ENCODE assay signal across 25 cellular contexts in genomic region chr4:8407756-8408155, GRCh38. TPM values are rescaled to one million over a fixed set of nuclear protein-coding genes. Genes with fewer than 3 reads are reported as not detected.
DNase-seq lines count a peak whose midpoint lies in the region; ATAC-seq, FAIRE-seq and TF ChIP-seq lines count a peak whose summit lies in the region.
"Had no signal": no experiment of that assay in that cellular context is flagged by ENCODE, and none has a peak within 500 bp of the region (broad histone marks: within the 10 kb centered on the region; RNA-seq: fewer than 3 reads in every experiment).

No MANE protein-coding gene starts in this region.

- H3K9me2 ChIP-seq in PC-9 (ENCODE audit: insufficient read depth), result no peaks in the 10 kb centered on the region

- H3K4me1 ChIP-seq in HepG2 (ENCODE audit: insufficient read depth, low read length), result no peaks in the 10 kb centered on the region
- no peaks in the 10 kb centered on the region for H3K4me1 ChIP-seq in PC-9 (replicated peaks; ENCODE audit: insufficient read depth)
- H3K4me1 ChIP-seq: SJSA1 had no signal

- peaks cover 4% of the 10 kb centered on the region; the same call in 1 of the 2 replicates for H3F3A ChIP-seq in PC-9 (ENCODE audit: insufficient read depth, low read depth)

- no peak for TF ChIP-seq RAD21 in HepG2 (CRISPR knock-in tag; IDR thresholded peaks at IDR 0.05)

- no peak for TF ChIP-seq POLR2A in HepG2 (IDR thresholded peaks at IDR 0.05; ENCODE audit: insufficient read depth in 1 of 2, low read depth in 2 of 2, low read length in 2 of 2)

- peaks cover 29% of the 10 kb centered on the region for H3K4me1 Mint-ChIP-seq in activated CD4-positive, alpha-beta memory T cell treated with anti-CD3 and anti-CD28 coated beads, Interleukin-2, amount 10 ng/mL, durations not matched to agents 7 days and 5 days
- peaks cover 12% of the 10 kb centered on the region for H3K4me1 Mint-ChIP-seq in activated CD4-positive, alpha-beta memory T cell treated with anti-CD3 and anti-CD28 coated beads for 36 hours (ENCODE audit: low read depth)
- H3K4me1 Mint-ChIP-seq in immature natural killer cell, result peaks cover 26 to 37% of the 10 kb centered on the region in 2 donors
- peaks cover 16 to 23% of the 10 kb centered on the region in 2 donors for H3K4me1 Mint-ChIP-seq in natural killer cell treated with Interleukin-12 subunit alpha and Interleukin-12 subunit beta and Interleukin-15 and Interleukin-18, amount 100 ng/mL, for 72 hours (ENCODE audit: low read depth in 2 of 2)
- H3K4me1 Mint-ChIP-seq in activated T-helper 17 cell treated with anti-CD3 and anti-CD28 coated beads, Interleukin-2, amount 50 U/mL, for 72 hours, result peaks cover 15% of the 10 kb centered on the region

- POLR2A ChIA-PET in activated CD4-positive, alpha-beta memory T cell treated with anti-CD3 and anti-CD28 coated beads, Interleukin-2, amount 10 ng/mL, durations not matched to agents 7 days and 5 days (lab: Charles Lee), result interaction anchor here (0.8 to 2.6 kb wide), 3 partner anchors 12 to 33 kb away, joined by 3 to 9 read pairs (median 3); partner anchors contain the start of genes ACOX3 and TRMT44
- POLR2A ChIA-PET in activated CD4-positive, alpha-beta memory T cell treated with anti-CD3 and anti-CD28 coated beads for 36 hours (lab: Charles Lee), result no interaction called here
- POLR2A ChIA-PET in HepG2 (lab: Yijun Ruan, JAX), result no interaction called here
- POLR2A ChIA-PET in PC-9 (lab: Charles Lee; ENCODE audit: unreplicated experiment), result no interaction called here

- H3K4me2 ChIP-seq in HepG2 (ENCODE audit: low read depth, low read length) (no peak overlapping the region), PC-9 (no peak overlapping the region)
- H3K4me2 ChIP-seq: BLaER1 had no signal

- no peaks in the 10 kb centered on the region for H3K79me2 ChIP-seq in HepG2 (ENCODE audit: insufficient read depth, low read length)
- no peaks in the 10 kb centered on the region for H3K79me2 ChIP-seq in PC-9 (ENCODE audit: low read depth)

- no peaks in the 10 kb centered on the region for H3K9me3 ChIP-seq in HepG2 (ENCODE audit: low read length)
- H3K9me3 ChIP-seq in PC-9 (ENCODE audit: insufficient read depth, low read depth), result no peaks in the 10 kb centered on the region
- H3K9me3 ChIP-seq: MG63, SJSA1 had no signal

- in situ Hi-C loops in HepG2 (cut with HindIII; ENCODE audit: extremely low pct_ligation_motif_present, low pct_unique_long_range_greater_than_20kb), result loop anchor here (10.0 kb wide), 1 partner anchor 243 kb away; no protein-coding TSS in a partner anchor

- H3K27me3 ChIP-seq in HepG2 (ENCODE audit: control insufficient read depth in 1 of 2, insufficient read depth in 2 of 2, low read length in 2 of 2) (no peaks in the 10 kb centered on the region), PC-9 (ENCODE audit: insufficient read depth, low read depth) (no peaks in the 10 kb centered on the region)
- H3K27me3 ChIP-seq: BLaER1, MG63, SJSA1 had no signal

- TF ChIP-seq EP300 in HepG2 (IDR thresholded peaks at IDR 0.05; ENCODE audit: low read depth in 2 of 2, low read length in 2 of 2), result no peak
- no peak for TF ChIP-seq EP300 in HepG2 (CRISPR knock-in tag; IDR thresholded peaks at IDR 0.05; ENCODE audit: borderline replicate concordance)

- 90% methylated on average over 4 of the region's 9 CpGs for WGBS in HepG2 (ENCODE audit: low lambda C conversion rate)

- peaks cover 2 to 3% of the 10 kb centered on the region in 2 experiments; a peak in 3 of 5 replicates for H3K36me3 ChIP-seq in HepG2 (replicated peaks in 1 of 2; ENCODE audit: control insufficient read depth in 1 of 2, insufficient read depth in 2 of 2, low read length in 2 of 2)
- no peaks in the 10 kb centered on the region for H3K36me3 ChIP-seq in PC-9 (ENCODE audit: low read depth)
- H3K36me3 ChIP-seq: SJSA1 had no signal

- no peak for FAIRE-seq in HepG2 (lab: Jason Lieb, UNC)
- FAIRE-seq: G401.6, H54 had no signal

- CTCF ChIA-PET in activated CD4-positive, alpha-beta memory T cell treated with anti-CD3 and anti-CD28 coated beads, Interleukin-2, amount 10 ng/mL, durations not matched to agents 7 days and 5 days (lab: Charles Lee), result interaction anchor here (1.6 to 2.1 kb wide), 2 partner anchors 165 to 231 kb away, joined by 5 to 7 read pairs; no protein-coding TSS in a partner anchor
- CTCF ChIA-PET in activated CD4-positive, alpha-beta memory T cell treated with anti-CD3 and anti-CD28 coated beads for 36 hours (lab: Charles Lee), result interaction anchor here (0.8 to 3.5 kb wide), 8 partner anchors 12 to 231 kb away, joined by 3 to 14 read pairs (median 4); no protein-coding TSS in a partner anchor
- CTCF ChIA-PET in HepG2 (lab: Yijun Ruan, JAX; ENCODE audit: low intra/inter-chr PET ratio, low total read pairs), result no interaction called here
- CTCF ChIA-PET in PC-9 (lab: Charles Lee), result interaction anchor here (0.7 to 1.0 kb wide), 3 partner anchors 138 to 233 kb away, joined by 3 to 9 read pairs (median 3); partner anchors contain the start of gene HTRA3

- BruUV-seq in HepG2 (replicated peaks; lab: Mats Ljungman, UMichigan), result no TSS peak
- no TSS peak for BruUV-seq in PC-9 (replicated peaks; lab: Mats Ljungman, UMichigan)

- H3K27ac Mint-ChIP-seq in activated CD4-positive, alpha-beta memory T cell treated with anti-CD3 and anti-CD28 coated beads, Interleukin-2, amount 10 ng/mL, durations not matched to agents 7 days and 5 days, result peak overlapping the region; percentile 3
- H3K27ac Mint-ChIP-seq in activated CD4-positive, alpha-beta memory T cell treated with anti-CD3 and anti-CD28 coated beads for 36 hours, result no peak overlapping the region
- H3K27ac Mint-ChIP-seq in immature natural killer cell, result peak overlapping the region; percentile 79 to 98 (median 90)
- H3K27ac Mint-ChIP-seq in natural killer cell treated with Interleukin-12 subunit alpha and Interleukin-12 subunit beta and Interleukin-15 and Interleukin-18, amount 100 ng/mL, for 72 hours, result no peak overlapping the region
- no peak overlapping the region for H3K27ac Mint-ChIP-seq in activated T-helper 17 cell treated with anti-CD3 and anti-CD28 coated beads, Interleukin-2, amount 50 U/mL, for 72 hours
- H3K27ac Mint-ChIP-seq: CD4-positive, CD25-positive, alpha-beta regulatory T cell had no signal

- no peak overlapping the region for H3K4me3 Mint-ChIP-seq in activated CD4-positive, alpha-beta memory T cell treated with anti-CD3 and anti-CD28 coated beads, Interleukin-2, amount 10 ng/mL, durations not matched to agents 7 days and 5 days
- no peak overlapping the region for H3K4me3 Mint-ChIP-seq in activated CD4-positive, alpha-beta memory T cell treated with anti-CD3 and anti-CD28 coated beads for 36 hours
- H3K4me3 Mint-ChIP-seq in immature natural killer cell, result no peak overlapping the region
- H3K4me3 Mint-ChIP-seq in natural killer cell treated with Interleukin-12 subunit alpha and Interleukin-12 subunit beta and Interleukin-15 and Interleukin-18, amount 100 ng/mL, for 72 hours, result no peak overlapping the region
- no peak overlapping the region for H3K4me3 Mint-ChIP-seq in activated T-helper 17 cell treated with anti-CD3 and anti-CD28 coated beads, Interleukin-2, amount 50 U/mL, for 72 hours
- H3K4me3 Mint-ChIP-seq: CD4-positive, CD25-positive, alpha-beta regulatory T cell had no signal

- H4K20me1 ChIP-seq in HepG2 (ENCODE audit: insufficient read depth, low read length) (no peaks in the 10 kb centered on the region; the same call in 1 of the 2 replicates), PC-9 (ENCODE audit: insufficient read depth) (no peaks in the 10 kb centered on the region)

- ATAC-seq in natural killer cell treated with Interleukin-12 subunit alpha and Interleukin-12 subunit beta and Interleukin-15 and Interleukin-18, amount 100 ng/mL, for 72 hours, result no peak
- ATAC-seq in HepG2, result no peak
- ATAC-seq in activated T-helper 17 cell treated with anti-CD3 and anti-CD28 coated beads, Interleukin-2, amount 50 U/mL, for 72 hours (replicated peaks), result no peak
- ATAC-seq: PC-3 had no signal

- H3K9ac ChIP-seq in HepG2 (ENCODE audit: insufficient read depth, low read depth, low read length), result no peak overlapping the region
- H3K9ac ChIP-seq: BLaER1 had no signal

- H3K4me3 ChIP-seq in HepG2 (replicated peaks in 1 of 3; ENCODE audit: insufficient read depth in 1 of 3, low read depth in 2 of 3, low read length in 3 of 3), result no peak overlapping the region
- no peak overlapping the region for H3K4me3 ChIP-seq in PC-9
- H3K4me3 ChIP-seq: BLaER1, MG63, SJSA1 had no signal

- intact Hi-C loops in activated CD4-positive, alpha-beta memory T cell treated with anti-CD3 and anti-CD28 coated beads for 36 hours (cut with micrococcal nuclease), result no loop called here
- intact Hi-C loops in HepG2 (cut with micrococcal nuclease; ENCODE audit: unreplicated experiment), result no loop called here
- intact Hi-C loops in PC-9 (cut with micrococcal nuclease; ENCODE audit: unreplicated experiment), result loop anchor here (10.0 kb wide), 1 partner anchor 383 kb away; no protein-coding TSS in a partner anchor

- no peak for DNase-seq in activated CD4-positive, alpha-beta memory T cell treated with anti-CD3 and anti-CD28 coated beads, Interleukin-2, amount 10 ng/mL, durations not matched to agents 7 days and 5 days
- DNase-seq in activated CD4-positive, alpha-beta memory T cell treated with anti-CD3 and anti-CD28 coated beads for 36 hours, result no peak
- DNase-seq in immature natural killer cell, result no peak
- DNase-seq in natural killer cell treated with Interleukin-12 subunit alpha and Interleukin-12 subunit beta and Interleukin-15 and Interleukin-18, amount 100 ng/mL, for 72 hours (ENCODE audit: low spot score), result peak; percentile 34
- no peak for DNase-seq in HepG2 (ENCODE audit: low spot score)
- DNase-seq in PC-9, result no peak
- DNase-seq in hepatic stellate cell (ENCODE audit: low spot score), result no peak
- DNase-seq: CD4-positive, CD25-positive, alpha-beta regulatory T cell; COR-L47; KBM-7; MG63; NCI-H1105 treated with DMSO at 0.1 percent for 48 hours; NCI-H146; NCI-H2029; NCI-H446; NCI-H524 treated with DMSO at 0.1 percent for 48 hours; NCI-H774; PC-3; Right ventricle myocardium superior; RPMI8226 had no signal

- TF ChIP-seq CTCF in HepG2 (CRISPR knock-in tag; IDR thresholded peaks at IDR 0.05) (no peak), PC-9 (conservative IDR thresholded peaks at IDR 0.05) (no peak)

- H3K9me3 Mint-ChIP-seq in activated CD4-positive, alpha-beta memory T cell treated with anti-CD3 and anti-CD28 coated beads, Interleukin-2, amount 10 ng/mL, durations not matched to agents 7 days and 5 days, result no peaks in the 10 kb centered on the region
- H3K9me3 Mint-ChIP-seq in activated CD4-positive, alpha-beta memory T cell treated with anti-CD3 and anti-CD28 coated beads for 36 hours, result no peaks in the 10 kb centered on the region
- no peaks in the 10 kb centered on the region for H3K9me3 Mint-ChIP-seq in immature natural killer cell
- H3K9me3 Mint-ChIP-seq in natural killer cell treated with Interleukin-12 subunit alpha and Interleukin-12 subunit beta and Interleukin-15 and Interleukin-18, amount 100 ng/mL, for 72 hours, result no peaks in the 10 kb centered on the region
- no peaks in the 10 kb centered on the region for H3K9me3 Mint-ChIP-seq in activated T-helper 17 cell treated with anti-CD3 and anti-CD28 coated beads, Interleukin-2, amount 50 U/mL, for 72 hours
- H3K9me3 Mint-ChIP-seq: CD4-positive, CD25-positive, alpha-beta regulatory T cell had no signal

- H2AFZ ChIP-seq in HepG2 (ENCODE audit: low read length) (no peak overlapping the region), PC-9 (no peak overlapping the region)

- H3K27me3 Mint-ChIP-seq in activated CD4-positive, alpha-beta memory T cell treated with anti-CD3 and anti-CD28 coated beads, Interleukin-2, amount 10 ng/mL, durations not matched to agents 7 days and 5 days, result no peaks in the 10 kb centered on the region
- no peaks in the 10 kb centered on the region for H3K27me3 Mint-ChIP-seq in activated CD4-positive, alpha-beta memory T cell treated with anti-CD3 and anti-CD28 coated beads for 36 hours
- peaks cover 8 to 19% (median 16%) of the 10 kb centered on the region in 3 donors for H3K27me3 Mint-ChIP-seq in immature natural killer cell (ENCODE audit: low read depth in 3 of 3)
- H3K27me3 Mint-ChIP-seq in natural killer cell treated with Interleukin-12 subunit alpha and Interleukin-12 subunit beta and Interleukin-15 and Interleukin-18, amount 100 ng/mL, for 72 hours, result no peaks in the 10 kb centered on the region
- H3K27me3 Mint-ChIP-seq in activated T-helper 17 cell treated with anti-CD3 and anti-CD28 coated beads, Interleukin-2, amount 50 U/mL, for 72 hours, result no peaks in the 10 kb centered on the region
- H3K27me3 Mint-ChIP-seq: CD4-positive, CD25-positive, alpha-beta regulatory T cell had no signal

- no peaks in the 10 kb centered on the region for H3K36me3 Mint-ChIP-seq in activated CD4-positive, alpha-beta memory T cell treated with anti-CD3 and anti-CD28 coated beads, Interleukin-2, amount 10 ng/mL, durations not matched to agents 7 days and 5 days (ENCODE audit: low read depth)
- peaks cover 18% of the 10 kb centered on the region for H3K36me3 Mint-ChIP-seq in activated CD4-positive, alpha-beta memory T cell treated with anti-CD3 and anti-CD28 coated beads for 36 hours
- H3K36me3 Mint-ChIP-seq in immature natural killer cell, result peaks cover 0 to 10% (median 8%) of the 10 kb centered on the region in 3 donors
- H3K36me3 Mint-ChIP-seq in natural killer cell treated with Interleukin-12 subunit alpha and Interleukin-12 subunit beta and Interleukin-15 and Interleukin-18, amount 100 ng/mL, for 72 hours, result peaks cover 4% of the 10 kb centered on the region
- H3K36me3 Mint-ChIP-seq in activated T-helper 17 cell treated with anti-CD3 and anti-CD28 coated beads, Interleukin-2, amount 50 U/mL, for 72 hours (ENCODE audit: low read depth), result peaks cover 90% of the 10 kb centered on the region

- H3K27ac ChIP-seq in HepG2 (ENCODE audit: extremely low read length, insufficient read depth, low read length) (no peak overlapping the region), PC-9 (no peak overlapping the region)
- H3K27ac ChIP-seq: BLaER1, SJSA1 had no signal

RNA-seq across cellular contexts. Expression of gene ACOX3, which starts 32.8 kb away (rescaled TPM):
- total RNA-seq in activated CD4-positive, alpha-beta memory T cell treated with anti-CD3 and anti-CD28 coated beads, Interleukin-2, amount 10 ng/mL, durations not matched to agents 7 days and 5 days, result 10 to 100 TPM; 16.8 to 17.7 TPM
- total RNA-seq in activated CD4-positive, alpha-beta memory T cell treated with anti-CD3 and anti-CD28 coated beads for 36 hours, result 10 to 100 TPM; 42.3 to 45.8 TPM
- 10 to 100 TPM; 11.3 to 15.9 (median 15.8) TPM for polyA plus RNA-seq in immature natural killer cell
- total RNA-seq in natural killer cell treated with Interleukin-12 subunit alpha and Interleukin-12 subunit beta and Interleukin-15 and Interleukin-18, amount 100 ng/mL, for 72 hours, result 10 to 100 TPM; 19.9 to 22.2 TPM
- total RNA-seq in HepG2 (2016; rRNA removed; fragmentation: Illumina TruSeq; extraction: Trizol), result 17.0 and 17.8 TPM in 2 replicates
- 1.8 and 2.6 TPM in 2 replicates for total RNA-seq in HepG2 (2016; cell fraction: cytosol; rRNA removed; fragmentation: Illumina TruSeq; extraction: Trizol; ENCODE audit: low read depth)
- total RNA-seq in HepG2 (2016; cell fraction: insoluble cytoplasmic fraction; rRNA removed; fragmentation: Illumina TruSeq; extraction: Trizol), result 17.4 and 17.6 TPM in 2 replicates
- total RNA-seq in HepG2 (2016; cell fraction: membrane; rRNA removed; fragmentation: Illumina TruSeq; extraction: Trizol), result 3.3 and 3.5 TPM in 2 replicates
- 11.7 and 13.5 TPM in 2 replicates for total RNA-seq in HepG2 (2016; cell fraction: nucleus; rRNA removed; fragmentation: Illumina TruSeq; extraction: Trizol)
- polyA plus RNA-seq in HepG2 (2011; rRNA removed), result 4.2 and 5.8 TPM in 2 replicates
- polyA plus RNA-seq in HepG2 (2011; cell fraction: cytosol; rRNA removed), result 4.2 and 5.6 TPM in 2 replicates
- polyA plus RNA-seq in HepG2 (2011; cell fraction: nucleus; rRNA removed), result 14.4 TPM in 2 replicates
- polyA plus RNA-seq in HepG2 (2012), result 9.4 and 11.1 TPM in 2 replicates
- polyA plus RNA-seq in HepG2 (2016; cell fraction: cytosol; fragmentation: Illumina TruSeq; extraction: Trizol; ENCODE audit: low read depth), result 0.98 and 1.3 TPM in 2 replicates
- polyA plus RNA-seq in HepG2 (2016; cell fraction: insoluble cytoplasmic fraction; fragmentation: Illumina TruSeq; extraction: Trizol; ENCODE audit: low read depth), result 12.5 and 15.9 TPM in 2 replicates
- 1.2 and 1.9 TPM in 2 replicates for polyA plus RNA-seq in HepG2 (2016; cell fraction: membrane; fragmentation: Illumina TruSeq; extraction: Trizol; ENCODE audit: low read depth)
- 12.6 and 13.3 TPM in 2 replicates for polyA plus RNA-seq in HepG2 (2016; cell fraction: nucleus; fragmentation: Illumina TruSeq; extraction: Trizol; ENCODE audit: insufficient read depth, low read depth)
- 3.1 and 10.1 TPM in 2 replicates for polyA minus RNA-seq in HepG2 (2011; rRNA and poly(A)+ RNA removed; ENCODE audit: low replicate concordance)
- 4.0 and 5.3 TPM in 2 replicates for polyA minus RNA-seq in HepG2 (2011; cell fraction: cytosol; rRNA and poly(A)+ RNA removed)
- polyA minus RNA-seq in HepG2 (2011; cell fraction: nucleus; rRNA and poly(A)+ RNA removed), result 8.6 and 9.6 TPM in 2 replicates
- total RNA-seq in PC-9 (2021), result 21.0 and 26.1 TPM in 2 replicates
- total RNA-seq in activated T-helper 17 cell treated with anti-CD3 and anti-CD28 coated beads, Interleukin-2, amount 50 U/mL, for 72 hours, result 10 to 100 TPM; 34.4 to 63.6 TPM

RNA-seq across cellular contexts. Expression of gene TRMT44, which starts 32.8 kb away (rescaled TPM):
- 10 to 100 TPM; 15.7 to 17.8 TPM for total RNA-seq in activated CD4-positive, alpha-beta memory T cell treated with anti-CD3 and anti-CD28 coated beads, Interleukin-2, amount 10 ng/mL, durations not matched to agents 7 days and 5 days
- total RNA-seq in activated CD4-positive, alpha-beta memory T cell treated with anti-CD3 and anti-CD28 coated beads for 36 hours, result 10 to 100 TPM; 24.1 to 29.2 TPM
- 10 to 100 TPM in 1 of 3 donors, 1 to 10 TPM in 2; 2.6 to 15.6 (median 8.9) TPM for polyA plus RNA-seq in immature natural killer cell
- 10 to 100 TPM; 23.8 to 57.1 TPM for total RNA-seq in natural killer cell treated with Interleukin-12 subunit alpha and Interleukin-12 subunit beta and Interleukin-15 and Interleukin-18, amount 100 ng/mL, for 72 hours
- 6.5 and 8.6 TPM in 2 replicates for total RNA-seq in HepG2 (2016; rRNA removed; fragmentation: Illumina TruSeq; extraction: Trizol)
- 1.1 TPM in 2 replicates for total RNA-seq in HepG2 (2016; cell fraction: cytosol; rRNA removed; fragmentation: Illumina TruSeq; extraction: Trizol; ENCODE audit: low read depth)
- 5.5 and 9.7 TPM in 2 replicates for total RNA-seq in HepG2 (2016; cell fraction: insoluble cytoplasmic fraction; rRNA removed; fragmentation: Illumina TruSeq; extraction: Trizol)
- total RNA-seq in HepG2 (2016; cell fraction: membrane; rRNA removed; fragmentation: Illumina TruSeq; extraction: Trizol), result 2.7 and 2.8 TPM in 2 replicates
- 16.9 and 20.1 TPM in 2 replicates for total RNA-seq in HepG2 (2016; cell fraction: nucleus; rRNA removed; fragmentation: Illumina TruSeq; extraction: Trizol)
- polyA plus RNA-seq in HepG2 (2011; rRNA removed), result 5.8 and 6.9 TPM in 2 replicates
- 3.1 and 4.4 TPM in 2 replicates for polyA plus RNA-seq in HepG2 (2011; cell fraction: cytosol; rRNA removed)
- polyA plus RNA-seq in HepG2 (2011; cell fraction: nucleus; rRNA removed), result 24.7 and 30.2 TPM in 2 replicates
- 5.0 and 5.9 TPM in 2 replicates for polyA plus RNA-seq in HepG2 (2012)
- 0.79 and 1.0 TPM in 2 replicates for polyA plus RNA-seq in HepG2 (2016; cell fraction: cytosol; fragmentation: Illumina TruSeq; extraction: Trizol; ENCODE audit: low read depth)
- polyA plus RNA-seq in HepG2 (2016; cell fraction: insoluble cytoplasmic fraction; fragmentation: Illumina TruSeq; extraction: Trizol; ENCODE audit: low read depth), result 4.4 and 6.5 TPM in 2 replicates
- 1.4 TPM in 2 replicates for polyA plus RNA-seq in HepG2 (2016; cell fraction: membrane; fragmentation: Illumina TruSeq; extraction: Trizol; ENCODE audit: low read depth)
- 15.4 and 17.7 TPM in 2 replicates for polyA plus RNA-seq in HepG2 (2016; cell fraction: nucleus; fragmentation: Illumina TruSeq; extraction: Trizol; ENCODE audit: insufficient read depth, low read depth)
- 15.4 and 22.2 TPM in 2 replicates for polyA minus RNA-seq in HepG2 (2011; rRNA and poly(A)+ RNA removed; ENCODE audit: low replicate concordance)
- polyA minus RNA-seq in HepG2 (2011; cell fraction: cytosol; rRNA and poly(A)+ RNA removed), result 4.7 and 5.7 TPM in 2 replicates
- 38.8 and 41.1 TPM in 2 replicates for polyA minus RNA-seq in HepG2 (2011; cell fraction: nucleus; rRNA and poly(A)+ RNA removed)
- 17.4 and 17.9 TPM in 2 replicates for total RNA-seq in PC-9 (2021)
- 10 to 100 TPM; 24.0 to 37.3 TPM for total RNA-seq in activated T-helper 17 cell treated with anti-CD3 and anti-CD28 coated beads, Interleukin-2, amount 50 U/mL, for 72 hours

Comparison
In these comparisons a context has a peak if more than half of its experiments do, and no peak if none do; other contexts are left out.
1. H3K27ac Mint-ChIP-seq: peak in activated CD4-positive, alpha-beta memory T cell treated with anti-CD3 and anti-CD28 coated beads, Interleukin-2, amount 10 ng/mL, durations not matched to agents 7 days and 5 days (single experiment) and immature natural killer cell (6 of 6); none in activated CD4-positive, alpha-beta memory T cell treated with anti-CD3 and anti-CD28 coated beads for 36 hours (single experiment), natural killer cell treated with Interleukin-12 subunit alpha and Interleukin-12 subunit beta and Interleukin-15 and Interleukin-18, amount 100 ng/mL, for 72 hours (0 of 2) and activated T-helper 17 cell treated with anti-CD3 and anti-CD28 coated beads, Interleukin-2, amount 50 U/mL, for 72 hours (single experiment).